ENCODE assay signal across 8 cellular contexts in genomic region chr13:28138756-28139470, GRCh38. TPM values are rescaled to one million over a fixed set of nuclear protein-coding genes. Genes with fewer than 3 reads are reported as not detected.
DNase-seq lines count a peak whose midpoint lies in the region; ATAC-seq and TF ChIP-seq lines count a peak whose summit lies in the region.

No MANE protein-coding gene starts in this region.

- no peak for TF ChIP-seq CTCF in AG10803 (conservative IDR thresholded peaks at IDR 0.05; ENCODE audit: low read length)

- DNase-seq in AG10803 (ENCODE audit: low read depth) (peak; percentile 90), mesenteric fat pad (ENCODE audit: low spot score) (peak; percentile 92)
- peak; percentile 84 for DNase-seq in NK-92 treated with Interleukin-12 subunit alpha and Interleukin-12 subunit beta, amount 100 ng/mL, for 24 hours (lab: John Stamatoyannopoulos, UW)
- DNase-seq in activated CD8-positive, alpha-beta memory T cell treated with anti-CD3 and anti-CD28 coated beads, Interleukin-2, amount 50 U/mL, for 1 hour (ENCODE audit: extremely low read depth): peak; percentile 75
- peak; percentile 81 for DNase-seq in stimulated activated CD8-positive, alpha-beta memory T cell treated with anti-CD3 and anti-CD28 coated beads, Interleukin-12 subunit alpha, Interleukin-12 subunit beta, amount 100 ng/mL, for 4 hours (ENCODE audit: low read depth)

- TF ChIP-seq POLR2A in GM18951 (IDR thresholded peaks at IDR 0.05; ENCODE audit: extremely low read depth, insufficient read depth, insufficient read length): peak; percentile 69

- H3K9me3 ChIP-seq in endocrine pancreas (ENCODE audit: control insufficient read depth, low read length): no peaks in the 10 kb centered on the region

- H3K9ac ChIP-seq in endocrine pancreas (ENCODE audit: control insufficient read depth, insufficient read depth, low read length): peak overlapping the region; percentile 93

- peak overlapping the region; percentile 90 for H3K4me3 ChIP-seq in AG10803 (ENCODE audit: low read length)
- peak overlapping the region; percentile 81 for H3K4me3 ChIP-seq in endocrine pancreas (ENCODE audit: control insufficient read depth, insufficient read depth, low read length)

- in situ Hi-C loops in GM18951 (cut with MboI; ENCODE audit: low sequenced_read_pairs, unreplicated experiment): no loop called here

- ATAC-seq in HG03196 (IDR thresholded peaks at IDR 0.05; ENCODE audit: unreplicated experiment): peak; percentile 41

- H3K36me3 ChIP-seq in endocrine pancreas (ENCODE audit: control insufficient read depth, insufficient read depth, low read length): no peaks in the 10 kb centered on the region

- peaks cover 7% of the 10 kb centered on the region for H3K4me1 ChIP-seq in endocrine pancreas (ENCODE audit: control insufficient read depth, insufficient read depth, low read length)

- H3K27me3 ChIP-seq in endocrine pancreas (ENCODE audit: control insufficient read depth, insufficient read depth, low read length): no peaks in the 10 kb centered on the region

RNA-seq across cellular contexts. Expression of gene PAN3, which starts 0.6 kb away (rescaled TPM):
- total RNA-seq in mesenteric fat pad: 31.2 TPM

RNA-seq across cellular contexts. Expression of gene FLT3, which starts 38.5 kb away (rescaled TPM):
- 0.55 TPM for total RNA-seq in mesenteric fat pad

Comparison
In these comparisons a context has a peak if more than half of its experiments do, and no peak if none do; other contexts are left out.
1. Peak in every context shown above with its lines: DNase-seq, ATAC-seq and H3K4me3 ChIP-seq.